8 cellular contexts compared by ENCODE assay signal in the genomic region with DNA sequence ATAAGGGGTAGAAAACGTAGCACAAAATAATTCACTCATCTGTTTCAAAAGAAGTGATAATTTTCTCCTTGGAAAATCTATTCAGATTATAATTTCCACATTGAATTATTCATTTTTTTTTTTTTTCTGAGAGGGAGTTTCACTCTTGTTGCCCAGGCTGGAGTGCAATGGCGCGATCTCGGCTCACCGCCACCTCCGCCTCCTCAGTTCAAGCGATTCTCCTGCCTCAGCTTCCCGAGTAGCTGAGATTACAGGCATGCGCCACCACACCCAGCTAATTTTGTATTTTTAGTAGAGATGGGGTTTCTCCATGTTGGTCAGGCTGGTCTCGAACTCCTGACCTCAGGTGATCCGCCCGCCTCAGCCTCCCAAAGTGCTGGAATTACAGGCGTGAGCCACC. TPM values are rescaled to one million over a fixed set of nuclear protein-coding genes. Genes with fewer than 3 reads are reported as not detected.
DNase-seq lines count a peak whose midpoint lies in the region; ATAC-seq, FAIRE-seq and TF ChIP-seq lines count a peak whose summit lies in the region.
"Not testable (repeated sequence)": the region's sequence is repeated elsewhere in the genome, so short reads cannot be mapped to it uniquely, and the experiment has no call there.

No MANE protein-coding gene starts in this region.

- H3K4me1 ChIP-seq in ACC112 (ENCODE audit: control insufficient read depth, insufficient read depth, low read length, unreplicated experiment) (peaks cover 28% of the 10 kb centered on the region), iPS-15b (ENCODE audit: control insufficient read depth, insufficient read depth, low read length) (peaks cover 17% of the 10 kb centered on the region), smooth muscle cell (ENCODE audit: low read depth) (peaks cover 41% of the 10 kb centered on the region)
- not testable (repeated sequence) for H3K4me1 ChIP-seq in IMR-90 (ENCODE audit: control insufficient read depth, insufficient read depth, low read length); H1 (replicated peaks in 1 of 4; ENCODE audit: control insufficient read depth in 3 of 4, insufficient read depth in 4 of 4, low read length in 3 of 4)

- H2AK5ac ChIP-seq in IMR-90 (ENCODE audit: low read depth, low read length); H1 (ENCODE audit: low read depth, low read length): not testable (repeated sequence)

- not testable (repeated sequence) for TF ChIP-seq RAD21 in IMR-90 (IDR thresholded peaks at IDR 0.05; ENCODE audit: low read length); H1 (IDR thresholded peaks at IDR 0.05 in 1 of 2, conservative IDR thresholded peaks at IDR 0.05 in 1 of 2; ENCODE audit: low read depth in 2 of 2, low read length in 2 of 2)

- no CpG with 5 or more reads among the region's 13 CpGs for WGBS in IMR-90 (ENCODE audit: extremely low coverage in 2 of 2, insufficient read length in 1 of 2), 2 experiments
- 86% methylated on average over 11 of the region's 13 CpGs; no CpG with 5 or more reads in 1 of the 2 experiments for WGBS in H1 (ENCODE audit: extremely low coverage in 1 of 2, insufficient coverage in 1 of 2, insufficient read length in 1 of 2, insufficient replicate concordance in 2 of 2, low coverage in 1 of 2, low lambda C conversion rate in 2 of 2, missing lambda C conversion rate in 1 of 2), 2 experiments
- WGBS in smooth muscle cell (ENCODE audit: low lambda C conversion rate) = 92% methylated on average over 13 of the region's 13 CpGs

- FAIRE-seq in H1 (lab: Jason Lieb, UNC) = not testable (repeated sequence)

- peaks cover 23% of the 10 kb centered on the region for H3K79me2 ChIP-seq in ACC112 (ENCODE audit: control insufficient read depth, insufficient read depth, low read length, unreplicated experiment)
- H3K79me2 ChIP-seq in SU-DHL-6 (ENCODE audit: insufficient read depth, low read length) = not testable (repeated sequence)
- H3K79me2 ChIP-seq in H1 (ENCODE audit: control insufficient read depth in 1 of 2, insufficient read depth in 2 of 2, low read length in 2 of 2) = peaks cover 12 to 32% of the 10 kb centered on the region in 2 experiments
- H3K79me2 ChIP-seq in smooth muscle cell (ENCODE audit: low read depth) = peaks cover 36% of the 10 kb centered on the region

- not testable (repeated sequence) for H4K8ac ChIP-seq in IMR-90 (ENCODE audit: low read depth in 2 of 2, low read length in 2 of 2); H1 (ENCODE audit: extremely low read depth, insufficient read depth, low read length)

- H3K9ac ChIP-seq in IMR-90 (ENCODE audit: low read depth, low read length); H1 (replicated peaks in 1 of 4; ENCODE audit: extremely low read depth in 1 of 4, low read depth in 3 of 4, low read length in 3 of 4); iPS-15b (ENCODE audit: low read depth, low read length): not testable (repeated sequence)
- H3K9ac ChIP-seq in SU-DHL-6 (ENCODE audit: low read length) (0 out of 2 replicates have a peak overlapping the region, but pooled peaks have one; percentile 66), smooth muscle cell (ENCODE audit: low read depth) (peak overlapping the region; percentile 90)

- H3K4me2 ChIP-seq in IMR-90 (ENCODE audit: low read depth, low read length) (peak overlapping the region; percentile 82; the same call in 1 of the 2 replicates), SU-DHL-6 (ENCODE audit: low read depth, low read length, poor library complexity, severe bottlenecking) (peak overlapping the region; percentile 80), H1 (ENCODE audit: insufficient read depth in 1 of 2, low read depth in 2 of 2, low read length in 2 of 2) (peak overlapping the region; percentile 70 to 92; a peak in 3 of 4 replicates), smooth muscle cell (peak overlapping the region; percentile 99)

- H3K56ac ChIP-seq in IMR-90 (ENCODE audit: extremely low read depth, insufficient read depth, low read length); H1 (replicated peaks; ENCODE audit: insufficient read length, low read depth, low read length): not testable (repeated sequence)

- H3K4me1 Mint-ChIP-seq in natural killer cell treated with Interleukin-12 subunit alpha and Interleukin-12 subunit beta and Interleukin-15 and Interleukin-18, amount 100 ng/mL, for 72 hours (ENCODE audit: low read depth in 2 of 2) = peaks cover 31 to 39% of the 10 kb centered on the region in 2 donors

- H3K79me1 ChIP-seq in IMR-90 (ENCODE audit: low read depth in 1 of 2, low read length in 2 of 2) = peaks cover 11 to 27% of the 10 kb centered on the region in 2 experiments; a peak in 3 of 4 replicates
- not testable (repeated sequence) for H3K79me1 ChIP-seq in H1 (ENCODE audit: low read depth, low read length)

- not testable (repeated sequence) for H3K9me2 ChIP-seq in SU-DHL-6 (replicated peaks; ENCODE audit: insufficient read depth, low read length)

- H3K4ac ChIP-seq in IMR-90 (ENCODE audit: low read depth, low read length); H1 (replicated peaks; ENCODE audit: insufficient read length, low read depth, low read length): not testable (repeated sequence)

- not testable (repeated sequence) for H3F3A ChIP-seq in SU-DHL-6 (ENCODE audit: insufficient read depth)
- H3F3A ChIP-seq in smooth muscle cell (ENCODE audit: low read depth) = peaks cover 41% of the 10 kb centered on the region

- not testable (repeated sequence) for H4K5ac ChIP-seq in IMR-90 (ENCODE audit: low read depth, low read length); H1 (ENCODE audit: insufficient read length, low read depth, low read length)

- not testable (repeated sequence) for TF ChIP-seq EP300 in H1 (IDR thresholded peaks at IDR 0.05; ENCODE audit: borderline replicate concordance in 1 of 2, low read depth in 2 of 2, low read length in 2 of 2)

- H3K9me3 ChIP-seq in IMR-90 (ENCODE audit: control insufficient read depth, insufficient read depth, low read length); SU-DHL-6 (ENCODE audit: insufficient read depth, low read length); H1 (ENCODE audit: insufficient read depth in 2 of 2, low read depth in 1 of 2, low read length in 1 of 2); iPS-15b (ENCODE audit: control insufficient read depth, insufficient read depth, low read length); smooth muscle cell (replicated peaks; ENCODE audit: low read depth): not testable (repeated sequence)

- H2BK120ac ChIP-seq in IMR-90 (ENCODE audit: low read depth, low read length); H1 (replicated peaks; ENCODE audit: low read depth, low read length): not testable (repeated sequence)

- CTCF ChIA-PET in IMR-90 (lab: Yijun Ruan, JAX); H1 (lab: Charles Lee; ENCODE audit: partially characterized antibody): not testable (repeated sequence)

- H3K27ac ChIP-seq in ACC112 (ENCODE audit: low read depth, low read length) (peak overlapping the region; percentile 83), smooth muscle cell (ENCODE audit: low read depth) (peak overlapping the region; percentile 92)
- H3K27ac ChIP-seq in IMR-90 (ENCODE audit: insufficient read depth, low read length); SU-DHL-6 (ENCODE audit: low read depth, low read length); H1 (ENCODE audit: low read depth, low read length): not testable (repeated sequence)

- H3K27me3 Mint-ChIP-seq in natural killer cell treated with Interleukin-12 subunit alpha and Interleukin-12 subunit beta and Interleukin-15 and Interleukin-18, amount 100 ng/mL, for 72 hours = not testable (repeated sequence)

- not testable (repeated sequence) for DNase-seq in IMR-90; H1 (ENCODE audit: low read depth in 1 of 2, low spot score in 2 of 2); natural killer cell treated with Interleukin-12 subunit alpha and Interleukin-12 subunit beta and Interleukin-15 and Interleukin-18, amount 100 ng/mL, for 72 hours (ENCODE audit: low spot score); smooth muscle cell (lab: John Stamatoyannopoulos, UW; ENCODE audit: unreplicated experiment)
- DNase-seq in activated effector memory CD4-positive, alpha-beta T cell treated with anti-CD3 and anti-CD28 coated beads, Interleukin-2, amount 50 U/mL, for 16 hours = peak; percentile 39

- dilution Hi-C loops in IMR-90 (cut with HindIII; ENCODE audit: low sequenced_read_pairs, unreplicated experiment) = not testable (repeated sequence)

- H3K36me3 Mint-ChIP-seq in natural killer cell treated with Interleukin-12 subunit alpha and Interleukin-12 subunit beta and Interleukin-15 and Interleukin-18, amount 100 ng/mL, for 72 hours = not testable (repeated sequence)

- H2BK12ac ChIP-seq in H1 (ENCODE audit: low read depth, low read length) = not testable (repeated sequence)

- peak overlapping the region; percentile 89 for H3K4me3 Mint-ChIP-seq in natural killer cell treated with Interleukin-12 subunit alpha and Interleukin-12 subunit beta and Interleukin-15 and Interleukin-18, amount 100 ng/mL, for 72 hours

- POLR2A ChIA-PET in IMR-90 (lab: Charles Lee; ENCODE audit: unreplicated experiment) = not testable (repeated sequence)
- POLR2A ChIA-PET in H1 (lab: Charles Lee; ENCODE audit: partially characterized antibody) = interaction anchor here (1.4 kb wide), 1 partner anchor 9 kb away, joined by 4 read pairs; no protein-coding TSS in a partner anchor

- not testable (repeated sequence) for H3K9me3 Mint-ChIP-seq in natural killer cell treated with Interleukin-12 subunit alpha and Interleukin-12 subunit beta and Interleukin-15 and Interleukin-18, amount 100 ng/mL, for 72 hours

- H3K18ac ChIP-seq in IMR-90 (ENCODE audit: low read depth, low read length); H1 (ENCODE audit: extremely low read depth, low read length): not testable (repeated sequence)

- not testable (repeated sequence) for H3K27me3 ChIP-seq in ACC112 (ENCODE audit: insufficient read depth, low read length); IMR-90 (ENCODE audit: control insufficient read depth, insufficient read depth, low read length); SU-DHL-6 (ENCODE audit: low read length); H1 (replicated peaks in 1 of 4; ENCODE audit: control insufficient read depth in 3 of 4, extremely low read depth in 1 of 4, insufficient read depth in 3 of 4, low read length in 3 of 4); iPS-15b (ENCODE audit: control insufficient read depth, insufficient read depth, low read length); smooth muscle cell (ENCODE audit: low read depth)

- H3K27ac Mint-ChIP-seq in natural killer cell treated with Interleukin-12 subunit alpha and Interleukin-12 subunit beta and Interleukin-15 and Interleukin-18, amount 100 ng/mL, for 72 hours = peak overlapping the region; percentile 92 to 98

- not testable (repeated sequence) for BruUV-seq in IMR-90 (replicated peaks; lab: Mats Ljungman, UMichigan)

- not testable (repeated sequence) for H3K36me3 ChIP-seq in ACC112 (ENCODE audit: insufficient read depth, low read length); IMR-90 (ENCODE audit: control insufficient read depth, insufficient read depth, low read length); SU-DHL-6 (ENCODE audit: low read length); H1 (ENCODE audit: control insufficient read depth in 2 of 4, insufficient read depth in 4 of 4, low read length in 3 of 4); iPS-15b (ENCODE audit: control insufficient read depth, insufficient read depth, low read length); smooth muscle cell (ENCODE audit: low read depth)

- not testable (repeated sequence) for H4K91ac ChIP-seq in IMR-90 (ENCODE audit: insufficient read depth, low read depth, low read length); H1 (replicated peaks; ENCODE audit: insufficient read length, low read length)

- in situ Hi-C loops in IMR-90 (cut with MboI; ENCODE audit: low sequenced_read_pairs) = not testable (repeated sequence)

- H2BK5ac ChIP-seq in IMR-90 (ENCODE audit: low read depth, low read length, poor library complexity, severe bottlenecking); H1 (ENCODE audit: low read depth, low read length): not testable (repeated sequence)

- H3K9me1 ChIP-seq in IMR-90 (ENCODE audit: insufficient read depth, low read length) = not testable (repeated sequence)

- TF ChIP-seq CTCF in IMR-90 (conservative IDR thresholded peaks at IDR 0.05; ENCODE audit: low read depth, low read length); SU-DHL-6 (IDR thresholded peaks at IDR 0.05; ENCODE audit: insufficient read depth, low read length, poor library complexity, severe bottlenecking); H1 (IDR thresholded peaks at IDR 0.05; ENCODE audit: control extremely low read depth in 1 of 3, insufficient read depth in 1 of 3, low read depth in 1 of 3, low read length in 3 of 3); smooth muscle cell (IDR thresholded peaks at IDR 0.05; ENCODE audit: borderline replicate concordance, insufficient read depth, poor library complexity, severe bottlenecking): not testable (repeated sequence)

- not testable (repeated sequence) for H2BK15ac ChIP-seq in IMR-90 (ENCODE audit: low read depth, low read length); H1 (ENCODE audit: low read length)

- H4K20me1 ChIP-seq in IMR-90 (ENCODE audit: insufficient read depth, low read length) (peaks cover 13% of the 10 kb centered on the region; the same call in 1 of the 2 replicates), smooth muscle cell (ENCODE audit: low read depth) (peaks cover 16% of the 10 kb centered on the region)
- not testable (repeated sequence) for H4K20me1 ChIP-seq in SU-DHL-6 (ENCODE audit: low read depth, low read length); H1 (replicated peaks in 1 of 2; ENCODE audit: control insufficient read depth in 1 of 2, insufficient read depth in 2 of 2, low read length in 2 of 2)

- H3K23me2 ChIP-seq in H1 (ENCODE audit: low read depth, low read length) = not testable (repeated sequence)

- peak overlapping the region; percentile 77 for H3K4me3 ChIP-seq in ACC112 (ENCODE audit: low read depth, low read length)
- H3K4me3 ChIP-seq in IMR-90 (ENCODE audit: insufficient read depth, low read depth, low read length); SU-DHL-6 (ENCODE audit: insufficient read depth, low read length, poor library complexity, severe bottlenecking): not testable (repeated sequence)
- H3K4me3 ChIP-seq in H1 (ENCODE audit: extremely low read depth in 1 of 4, insufficient read depth in 2 of 4, low read depth in 3 of 4, low read length in 4 of 4) = peak overlapping the region in 2 of 4 experiments; percentile 94 to 95; a peak in 2 of 8 replicates
- peak overlapping the region; percentile 61 for H3K4me3 ChIP-seq in iPS-15b (ENCODE audit: low read depth, low read length)
- H3K4me3 ChIP-seq in smooth muscle cell = peak overlapping the region; percentile 99

- intact Hi-C loops in IMR-90 (cut with micrococcal nuclease) = loop anchor here (5.0 to 10.0 kb wide), 4 partner anchors 41 to 354 kb away; no protein-coding TSS in a partner anchor

- ATAC-seq in IMR-90 (ENCODE audit: low read depth); natural killer cell treated with Interleukin-12 subunit alpha and Interleukin-12 subunit beta and Interleukin-15 and Interleukin-18, amount 100 ng/mL, for 72 hours: not testable (repeated sequence)

- not testable (repeated sequence) for H2AFZ ChIP-seq in ACC112 (ENCODE audit: low read length, unreplicated experiment); IMR-90 (replicated peaks; ENCODE audit: low read length, poor library complexity); H1 (ENCODE audit: low read length)
- H2AFZ ChIP-seq in SU-DHL-6 (ENCODE audit: low read depth, low read length, severe bottlenecking) (peak overlapping the region; percentile 64), smooth muscle cell (ENCODE audit: low read depth) (peak overlapping the region; percentile 87)

- TF ChIP-seq POLR2A in IMR-90 (IDR thresholded peaks at IDR 0.05; ENCODE audit: low read depth, low read length); H1 (IDR thresholded peaks at IDR 0.05; ENCODE audit: control extremely low read depth in 1 of 2, low read depth in 2 of 2, low read length in 2 of 2): not testable (repeated sequence)

- H2AK9ac ChIP-seq in IMR-90 (replicated peaks; ENCODE audit: low read depth, low read length, poor library complexity) = not testable (repeated sequence)

- not testable (repeated sequence) for H2BK20ac ChIP-seq in IMR-90 (ENCODE audit: low read depth, low read length); H1 (ENCODE audit: low read length)

- H3K14ac ChIP-seq in IMR-90 (replicated peaks; ENCODE audit: low read depth, low read length); H1 (ENCODE audit: insufficient read length): not testable (repeated sequence)

- not testable (repeated sequence) for H3K23ac ChIP-seq in IMR-90 (ENCODE audit: low read depth, low read length); H1 (ENCODE audit: insufficient read length)

RNA-seq across cellular contexts. Expression of a gene that starts 1.3 kb away (rescaled TPM):
- total RNA-seq in IMR-90 (2012; rRNA removed) (11.5 and 15.8 TPM in 2 replicates), smooth muscle cell (59.2 and 64.0 TPM in 2 replicates)
- polyA plus RNA-seq in IMR-90 (2012; rRNA removed) (13.5 and 25.1 TPM in 2 replicates), H1 (2011; rRNA removed) (15.3 and 17.5 TPM in 2 replicates), smooth muscle cell (45.6 and 70.7 TPM in 2 replicates)
- polyA plus RNA-seq in IMR-90 (2012; cell fraction: cytosol; rRNA removed) = 7.6 and 12.1 TPM in 2 replicates
- 27.4 and 39.6 TPM in 2 replicates for polyA plus RNA-seq in IMR-90 (2012; cell fraction: nucleus; rRNA removed; ENCODE audit: low replicate concordance)
- 126 and 142 TPM in 2 replicates for total RNA-seq in H1 (2021; fragmentation: NEBNext Ultra II Directional; extraction: Animal tissue kit (Norgen Biotek cat#: 25700))
- polyA plus RNA-seq in H1 (2011; cell fraction: cytosol; rRNA removed) = 10.6 TPM
- 92.6 TPM for polyA plus RNA-seq in H1 (2011; cell fraction: nucleus; rRNA removed)
- 63.0 to 85.2 TPM (median 68.9 TPM) in 4 replicates for polyA plus RNA-seq in H1 (2012, experiment 1 of 2)
- 48.9 TPM for polyA plus RNA-seq in H1 (2012, experiment 2 of 2)
- polyA plus RNA-seq in H1 (2013, experiment 1 of 2) = 54.3 TPM
- polyA plus RNA-seq in H1 (2013, experiment 2 of 2) = 52.9 TPM
- polyA minus RNA-seq in H1 (2011; rRNA and poly(A)+ RNA removed) = 140 and 169 TPM in 2 replicates
- polyA minus RNA-seq in H1 (2011; cell fraction: cytosol; rRNA and poly(A)+ RNA removed) = 66.2 TPM
- polyA minus RNA-seq in H1 (2011; cell fraction: nucleus; rRNA and poly(A)+ RNA removed) = 188 TPM
- 10 to 100 TPM; 38.2 to 72.4 TPM for total RNA-seq in natural killer cell treated with Interleukin-12 subunit alpha and Interleukin-12 subunit beta and Interleukin-15 and Interleukin-18, amount 100 ng/mL, for 72 hours

RNA-seq across cellular contexts. Expression of a gene that starts 59.7 kb away (rescaled TPM):
- total RNA-seq in IMR-90 (2012; rRNA removed) (2,952 and 3,643 TPM in 2 replicates), smooth muscle cell (1,276 and 1,376 TPM in 2 replicates)
- polyA plus RNA-seq in IMR-90 (2012; rRNA removed) (2,094 and 2,125 TPM in 2 replicates), H1 (2011; rRNA removed) (1,763 and 2,059 TPM in 2 replicates), smooth muscle cell (2,156 and 2,235 TPM in 2 replicates)
- polyA plus RNA-seq in IMR-90 (2012; cell fraction: cytosol; rRNA removed) = 1,308 and 1,582 TPM in 2 replicates
- 1,133 and 1,170 TPM in 2 replicates for polyA plus RNA-seq in IMR-90 (2012; cell fraction: nucleus; rRNA removed; ENCODE audit: low replicate concordance)
- total RNA-seq in H1 (2021; fragmentation: NEBNext Ultra II Directional; extraction: Animal tissue kit (Norgen Biotek cat#: 25700)) = 2,080 and 2,117 TPM in 2 replicates
- 2,358 TPM for polyA plus RNA-seq in H1 (2011; cell fraction: cytosol; rRNA removed)
- 2,405 TPM for polyA plus RNA-seq in H1 (2011; cell fraction: nucleus; rRNA removed)
- polyA plus RNA-seq in H1 (2012, experiment 1 of 2) = 1,870 to 2,736 TPM (median 2,687 TPM) in 4 replicates
- polyA plus RNA-seq in H1 (2012, experiment 2 of 2) = 3,551 TPM
- 1,002 TPM for polyA plus RNA-seq in H1 (2013, experiment 1 of 2)
- 997 TPM for polyA plus RNA-seq in H1 (2013, experiment 2 of 2)
- 2,726 and 2,920 TPM in 2 replicates for polyA minus RNA-seq in H1 (2011; rRNA and poly(A)+ RNA removed)
- 1,825 TPM for polyA minus RNA-seq in H1 (2011; cell fraction: cytosol; rRNA and poly(A)+ RNA removed)
- polyA minus RNA-seq in H1 (2011; cell fraction: nucleus; rRNA and poly(A)+ RNA removed) = 812 TPM
- 1,000 to 10,000 TPM; 2,254 to 2,801 TPM for total RNA-seq in natural killer cell treated with Interleukin-12 subunit alpha and Interleukin-12 subunit beta and Interleukin-15 and Interleukin-18, amount 100 ng/mL, for 72 hours
